1 cellular context compared by ENCODE assay signal in the genomic region with DNA sequence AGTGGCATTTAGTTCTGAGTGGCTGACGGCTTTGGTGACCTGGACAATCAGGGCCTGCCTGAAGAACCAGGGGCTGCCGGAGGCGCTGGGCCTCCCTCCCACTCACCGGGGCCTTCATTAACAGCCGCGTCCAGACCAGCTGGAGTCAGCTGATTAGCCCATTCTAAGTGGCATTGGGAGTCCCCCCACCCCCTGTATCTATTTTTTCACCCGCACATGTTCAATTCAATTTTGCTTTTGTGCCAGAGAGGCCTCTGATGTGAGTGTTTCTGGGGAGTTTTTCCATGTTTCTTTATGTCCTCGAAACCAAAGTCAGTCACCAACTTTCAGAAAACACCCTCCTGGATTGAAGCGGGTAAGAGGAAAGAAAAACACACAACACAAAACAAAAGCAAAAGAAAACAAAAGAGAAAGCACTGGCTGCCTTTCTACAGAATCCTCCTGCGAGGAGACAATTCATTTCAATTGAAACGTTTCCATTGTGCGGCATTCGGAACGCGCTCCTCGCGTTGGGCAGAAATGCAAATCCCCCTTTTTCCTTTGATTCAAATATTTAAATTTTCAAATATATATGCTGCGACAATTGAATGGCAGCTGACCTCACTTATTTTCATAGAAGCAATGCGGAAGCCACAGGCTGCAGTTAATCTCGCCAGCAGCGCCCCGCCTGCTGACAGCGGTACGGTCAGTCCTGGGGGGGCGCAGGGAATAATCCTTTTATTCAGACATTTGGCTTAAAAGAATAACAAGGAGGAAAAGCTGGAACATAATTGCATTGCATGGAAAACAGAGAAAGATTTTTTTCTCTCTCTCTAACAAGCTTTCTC.
TF ChIP-seq lines count a peak whose summit lies in the region.

No MANE protein-coding gene starts in this region.

TF ChIP-seq in K562, 482 proteins besides CTCF, POLR2A, EP300 and RAD21 (continued from another document and continues in another):
- TF ChIP-seq, protein P1, sequence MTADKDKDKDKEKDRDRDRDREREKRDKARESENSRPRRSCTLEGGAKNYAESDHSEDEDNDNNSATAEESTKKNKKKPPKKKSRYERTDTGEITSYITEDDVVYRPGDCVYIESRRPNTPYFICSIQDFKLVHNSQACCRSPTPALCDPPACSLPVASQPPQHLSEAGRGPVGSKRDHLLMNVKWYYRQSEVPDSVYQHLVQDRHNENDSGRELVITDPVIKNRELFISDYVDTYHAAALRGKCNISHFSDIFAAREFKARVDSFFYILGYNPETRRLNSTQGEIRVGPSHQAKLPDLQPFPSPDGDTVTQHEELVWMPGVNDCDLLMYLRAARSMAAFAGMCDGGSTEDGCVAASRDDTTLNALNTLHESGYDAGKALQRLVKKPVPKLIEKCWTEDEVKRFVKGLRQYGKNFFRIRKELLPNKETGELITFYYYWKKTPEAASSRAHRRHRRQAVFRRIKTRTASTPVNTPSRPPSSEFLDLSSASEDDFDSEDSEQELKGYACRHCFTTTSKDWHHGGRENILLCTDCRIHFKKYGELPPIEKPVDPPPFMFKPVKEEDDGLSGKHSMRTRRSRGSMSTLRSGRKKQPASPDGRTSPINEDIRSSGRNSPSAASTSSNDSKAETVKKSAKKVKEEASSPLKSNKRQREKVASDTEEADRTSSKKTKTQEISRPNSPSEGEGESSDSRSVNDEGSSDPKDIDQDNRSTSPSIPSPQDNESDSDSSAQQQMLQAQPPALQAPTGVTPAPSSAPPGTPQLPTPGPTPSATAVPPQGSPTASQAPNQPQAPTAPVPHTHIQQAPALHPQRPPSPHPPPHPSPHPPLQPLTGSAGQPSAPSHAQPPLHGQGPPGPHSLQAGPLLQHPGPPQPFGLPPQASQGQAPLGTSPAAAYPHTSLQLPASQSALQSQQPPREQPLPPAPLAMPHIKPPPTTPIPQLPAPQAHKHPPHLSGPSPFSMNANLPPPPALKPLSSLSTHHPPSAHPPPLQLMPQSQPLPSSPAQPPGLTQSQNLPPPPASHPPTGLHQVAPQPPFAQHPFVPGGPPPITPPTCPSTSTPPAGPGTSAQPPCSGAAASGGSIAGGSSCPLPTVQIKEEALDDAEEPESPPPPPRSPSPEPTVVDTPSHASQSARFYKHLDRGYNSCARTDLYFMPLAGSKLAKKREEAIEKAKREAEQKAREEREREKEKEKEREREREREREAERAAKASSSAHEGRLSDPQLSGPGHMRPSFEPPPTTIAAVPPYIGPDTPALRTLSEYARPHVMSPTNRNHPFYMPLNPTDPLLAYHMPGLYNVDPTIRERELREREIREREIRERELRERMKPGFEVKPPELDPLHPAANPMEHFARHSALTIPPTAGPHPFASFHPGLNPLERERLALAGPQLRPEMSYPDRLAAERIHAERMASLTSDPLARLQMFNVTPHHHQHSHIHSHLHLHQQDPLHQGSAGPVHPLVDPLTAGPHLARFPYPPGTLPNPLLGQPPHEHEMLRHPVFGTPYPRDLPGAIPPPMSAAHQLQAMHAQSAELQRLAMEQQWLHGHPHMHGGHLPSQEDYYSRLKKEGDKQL (CRISPR knock-in tag; IDR thresholded peaks at IDR 0.05; ENCODE audit: borderline replicate concordance) = no peak
- TF ChIP-seq, protein P2, sequence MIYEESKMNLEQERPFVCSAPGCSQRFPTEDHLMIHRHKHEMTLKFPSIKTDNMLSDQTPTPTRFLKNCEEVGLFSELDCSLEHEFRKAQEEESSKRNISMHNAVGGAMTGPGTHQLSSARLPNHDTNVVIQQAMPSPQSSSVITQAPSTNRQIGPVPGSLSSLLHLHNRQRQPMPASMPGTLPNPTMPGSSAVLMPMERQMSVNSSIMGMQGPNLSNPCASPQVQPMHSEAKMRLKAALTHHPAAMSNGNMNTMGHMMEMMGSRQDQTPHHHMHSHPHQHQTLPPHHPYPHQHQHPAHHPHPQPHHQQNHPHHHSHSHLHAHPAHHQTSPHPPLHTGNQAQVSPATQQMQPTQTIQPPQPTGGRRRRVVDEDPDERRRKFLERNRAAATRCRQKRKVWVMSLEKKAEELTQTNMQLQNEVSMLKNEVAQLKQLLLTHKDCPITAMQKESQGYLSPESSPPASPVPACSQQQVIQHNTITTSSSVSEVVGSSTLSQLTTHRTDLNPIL (CRISPR knock-in tag; IDR thresholded peaks at IDR 0.05) = no peak
- TF ChIP-seq, protein P3, sequence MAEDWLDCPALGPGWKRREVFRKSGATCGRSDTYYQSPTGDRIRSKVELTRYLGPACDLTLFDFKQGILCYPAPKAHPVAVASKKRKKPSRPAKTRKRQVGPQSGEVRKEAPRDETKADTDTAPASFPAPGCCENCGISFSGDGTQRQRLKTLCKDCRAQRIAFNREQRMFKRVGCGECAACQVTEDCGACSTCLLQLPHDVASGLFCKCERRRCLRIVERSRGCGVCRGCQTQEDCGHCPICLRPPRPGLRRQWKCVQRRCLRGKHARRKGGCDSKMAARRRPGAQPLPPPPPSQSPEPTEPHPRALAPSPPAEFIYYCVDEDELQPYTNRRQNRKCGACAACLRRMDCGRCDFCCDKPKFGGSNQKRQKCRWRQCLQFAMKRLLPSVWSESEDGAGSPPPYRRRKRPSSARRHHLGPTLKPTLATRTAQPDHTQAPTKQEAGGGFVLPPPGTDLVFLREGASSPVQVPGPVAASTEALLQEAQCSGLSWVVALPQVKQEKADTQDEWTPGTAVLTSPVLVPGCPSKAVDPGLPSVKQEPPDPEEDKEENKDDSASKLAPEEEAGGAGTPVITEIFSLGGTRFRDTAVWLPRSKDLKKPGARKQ (CRISPR knock-in tag; IDR thresholded peaks at IDR 0.05) = no peak
- TF ChIP-seq, protein P4, sequence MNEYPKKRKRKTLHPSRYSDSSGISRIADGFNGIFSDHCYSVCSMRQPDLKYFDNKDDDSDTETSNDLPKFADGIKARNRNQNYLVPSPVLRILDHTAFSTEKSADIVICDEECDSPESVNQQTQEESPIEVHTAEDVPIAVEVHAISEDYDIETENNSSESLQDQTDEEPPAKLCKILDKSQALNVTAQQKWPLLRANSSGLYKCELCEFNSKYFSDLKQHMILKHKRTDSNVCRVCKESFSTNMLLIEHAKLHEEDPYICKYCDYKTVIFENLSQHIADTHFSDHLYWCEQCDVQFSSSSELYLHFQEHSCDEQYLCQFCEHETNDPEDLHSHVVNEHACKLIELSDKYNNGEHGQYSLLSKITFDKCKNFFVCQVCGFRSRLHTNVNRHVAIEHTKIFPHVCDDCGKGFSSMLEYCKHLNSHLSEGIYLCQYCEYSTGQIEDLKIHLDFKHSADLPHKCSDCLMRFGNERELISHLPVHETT (CRISPR knock-in tag; conservative IDR thresholded peaks at IDR 0.05 in 1 of 2, IDR thresholded peaks at IDR 0.05 in 1 of 2) = no peak
- no peak for TF ChIP-seq RBM14 (IDR thresholded peaks at IDR 0.05; ENCODE audit: borderline replicate concordance, insufficient read depth, low read depth, low read length)
- TF ChIP-seq HMG20A (CRISPR knock-in tag; conservative IDR thresholded peaks at IDR 0.05) = no peak
- TF ChIP-seq ZNF140 (CRISPR knock-in tag; IDR thresholded peaks at IDR 0.05) = no peak
- TF ChIP-seq SMARCB1 (IDR thresholded peaks at IDR 0.05; ENCODE audit: insufficient read length, low read depth) = no peak
- TF ChIP-seq, protein P5, sequence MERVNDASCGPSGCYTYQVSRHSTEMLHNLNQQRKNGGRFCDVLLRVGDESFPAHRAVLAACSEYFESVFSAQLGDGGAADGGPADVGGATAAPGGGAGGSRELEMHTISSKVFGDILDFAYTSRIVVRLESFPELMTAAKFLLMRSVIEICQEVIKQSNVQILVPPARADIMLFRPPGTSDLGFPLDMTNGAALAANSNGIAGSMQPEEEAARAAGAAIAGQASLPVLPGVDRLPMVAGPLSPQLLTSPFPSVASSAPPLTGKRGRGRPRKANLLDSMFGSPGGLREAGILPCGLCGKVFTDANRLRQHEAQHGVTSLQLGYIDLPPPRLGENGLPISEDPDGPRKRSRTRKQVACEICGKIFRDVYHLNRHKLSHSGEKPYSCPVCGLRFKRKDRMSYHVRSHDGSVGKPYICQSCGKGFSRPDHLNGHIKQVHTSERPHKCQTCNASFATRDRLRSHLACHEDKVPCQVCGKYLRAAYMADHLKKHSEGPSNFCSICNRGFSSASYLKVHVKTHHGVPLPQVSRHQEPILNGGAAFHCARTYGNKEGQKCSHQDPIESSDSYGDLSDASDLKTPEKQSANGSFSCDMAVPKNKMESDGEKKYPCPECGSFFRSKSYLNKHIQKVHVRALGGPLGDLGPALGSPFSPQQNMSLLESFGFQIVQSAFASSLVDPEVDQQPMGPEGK (CRISPR knock-in tag; IDR thresholded peaks at IDR 0.05; ENCODE audit: borderline replicate concordance) = no peak
- no peak for TF ChIP-seq HDGF (IDR thresholded peaks at IDR 0.05)
- no peak for TF ChIP-seq RFX1 (IDR thresholded peaks at IDR 0.05)
- TF ChIP-seq, protein P6, sequence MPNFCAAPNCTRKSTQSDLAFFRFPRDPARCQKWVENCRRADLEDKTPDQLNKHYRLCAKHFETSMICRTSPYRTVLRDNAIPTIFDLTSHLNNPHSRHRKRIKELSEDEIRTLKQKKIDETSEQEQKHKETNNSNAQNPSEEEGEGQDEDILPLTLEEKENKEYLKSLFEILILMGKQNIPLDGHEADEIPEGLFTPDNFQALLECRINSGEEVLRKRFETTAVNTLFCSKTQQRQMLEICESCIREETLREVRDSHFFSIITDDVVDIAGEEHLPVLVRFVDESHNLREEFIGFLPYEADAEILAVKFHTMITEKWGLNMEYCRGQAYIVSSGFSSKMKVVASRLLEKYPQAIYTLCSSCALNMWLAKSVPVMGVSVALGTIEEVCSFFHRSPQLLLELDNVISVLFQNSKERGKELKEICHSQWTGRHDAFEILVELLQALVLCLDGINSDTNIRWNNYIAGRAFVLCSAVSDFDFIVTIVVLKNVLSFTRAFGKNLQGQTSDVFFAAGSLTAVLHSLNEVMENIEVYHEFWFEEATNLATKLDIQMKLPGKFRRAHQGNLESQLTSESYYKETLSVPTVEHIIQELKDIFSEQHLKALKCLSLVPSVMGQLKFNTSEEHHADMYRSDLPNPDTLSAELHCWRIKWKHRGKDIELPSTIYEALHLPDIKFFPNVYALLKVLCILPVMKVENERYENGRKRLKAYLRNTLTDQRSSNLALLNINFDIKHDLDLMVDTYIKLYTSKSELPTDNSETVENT (CRISPR knock-in tag; IDR thresholded peaks at IDR 0.05) = no peak
- TF ChIP-seq, protein P7, sequence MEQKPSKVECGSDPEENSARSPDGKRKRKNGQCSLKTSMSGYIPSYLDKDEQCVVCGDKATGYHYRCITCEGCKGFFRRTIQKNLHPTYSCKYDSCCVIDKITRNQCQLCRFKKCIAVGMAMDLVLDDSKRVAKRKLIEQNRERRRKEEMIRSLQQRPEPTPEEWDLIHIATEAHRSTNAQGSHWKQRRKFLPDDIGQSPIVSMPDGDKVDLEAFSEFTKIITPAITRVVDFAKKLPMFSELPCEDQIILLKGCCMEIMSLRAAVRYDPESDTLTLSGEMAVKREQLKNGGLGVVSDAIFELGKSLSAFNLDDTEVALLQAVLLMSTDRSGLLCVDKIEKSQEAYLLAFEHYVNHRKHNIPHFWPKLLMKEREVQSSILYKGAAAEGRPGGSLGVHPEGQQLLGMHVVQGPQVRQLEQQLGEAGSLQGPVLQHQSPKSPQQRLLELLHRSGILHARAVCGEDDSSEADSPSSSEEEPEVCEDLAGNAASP (IDR thresholded peaks at IDR 0.05) = no peak
- TF ChIP-seq POLR2B (IDR thresholded peaks at IDR 0.05; ENCODE audit: low read depth, partially characterized antibody) = no peak
- TF ChIP-seq ZNF584 (CRISPR knock-in tag; IDR thresholded peaks at IDR 0.05; ENCODE audit: low read depth) = no peak
- TF ChIP-seq ZBTB17 (CRISPR knock-in tag; IDR thresholded peaks at IDR 0.05) = no peak
- no peak for TF ChIP-seq NFIX (CRISPR knock-in tag; IDR thresholded peaks at IDR 0.05; ENCODE audit: low read depth)
- TF ChIP-seq, protein P8, sequence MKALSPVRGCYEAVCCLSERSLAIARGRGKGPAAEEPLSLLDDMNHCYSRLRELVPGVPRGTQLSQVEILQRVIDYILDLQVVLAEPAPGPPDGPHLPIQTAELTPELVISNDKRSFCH (CRISPR knock-in tag; IDR thresholded peaks at IDR 0.05) = no peak
- TF ChIP-seq, protein P8 (tag; IDR thresholded peaks at IDR 0.05) = no peak
- TF ChIP-seq SMAD2 (IDR thresholded peaks at IDR 0.05; ENCODE audit: low read depth, low read length) = no peak
- TF ChIP-seq, protein P9, sequence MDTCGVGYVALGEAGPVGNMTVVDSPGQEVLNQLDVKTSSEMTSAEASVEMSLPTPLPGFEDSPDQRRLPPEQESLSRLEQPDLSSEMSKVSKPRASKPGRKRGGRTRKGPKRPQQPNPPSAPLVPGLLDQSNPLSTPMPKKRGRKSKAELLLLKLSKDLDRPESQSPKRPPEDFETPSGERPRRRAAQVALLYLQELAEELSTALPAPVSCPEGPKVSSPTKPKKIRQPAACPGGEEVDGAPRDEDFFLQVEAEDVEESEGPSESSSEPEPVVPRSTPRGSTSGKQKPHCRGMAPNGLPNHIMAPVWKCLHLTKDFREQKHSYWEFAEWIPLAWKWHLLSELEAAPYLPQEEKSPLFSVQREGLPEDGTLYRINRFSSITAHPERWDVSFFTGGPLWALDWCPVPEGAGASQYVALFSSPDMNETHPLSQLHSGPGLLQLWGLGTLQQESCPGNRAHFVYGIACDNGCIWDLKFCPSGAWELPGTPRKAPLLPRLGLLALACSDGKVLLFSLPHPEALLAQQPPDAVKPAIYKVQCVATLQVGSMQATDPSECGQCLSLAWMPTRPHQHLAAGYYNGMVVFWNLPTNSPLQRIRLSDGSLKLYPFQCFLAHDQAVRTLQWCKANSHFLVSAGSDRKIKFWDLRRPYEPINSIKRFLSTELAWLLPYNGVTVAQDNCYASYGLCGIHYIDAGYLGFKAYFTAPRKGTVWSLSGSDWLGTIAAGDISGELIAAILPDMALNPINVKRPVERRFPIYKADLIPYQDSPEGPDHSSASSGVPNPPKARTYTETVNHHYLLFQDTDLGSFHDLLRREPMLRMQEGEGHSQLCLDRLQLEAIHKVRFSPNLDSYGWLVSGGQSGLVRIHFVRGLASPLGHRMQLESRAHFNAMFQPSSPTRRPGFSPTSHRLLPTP (IDR thresholded peaks at IDR 0.05; ENCODE audit: borderline replicate concordance, extremely low read depth, insufficient read length) = no peak
- TF ChIP-seq, protein P10, sequence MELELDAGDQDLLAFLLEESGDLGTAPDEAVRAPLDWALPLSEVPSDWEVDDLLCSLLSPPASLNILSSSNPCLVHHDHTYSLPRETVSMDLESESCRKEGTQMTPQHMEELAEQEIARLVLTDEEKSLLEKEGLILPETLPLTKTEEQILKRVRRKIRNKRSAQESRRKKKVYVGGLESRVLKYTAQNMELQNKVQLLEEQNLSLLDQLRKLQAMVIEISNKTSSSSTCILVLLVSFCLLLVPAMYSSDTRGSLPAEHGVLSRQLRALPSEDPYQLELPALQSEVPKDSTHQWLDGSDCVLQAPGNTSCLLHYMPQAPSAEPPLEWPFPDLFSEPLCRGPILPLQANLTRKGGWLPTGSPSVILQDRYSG (tag; conservative IDR thresholded peaks at IDR 0.05; ENCODE audit: low read depth) = no peak
- TF ChIP-seq, protein P11, sequence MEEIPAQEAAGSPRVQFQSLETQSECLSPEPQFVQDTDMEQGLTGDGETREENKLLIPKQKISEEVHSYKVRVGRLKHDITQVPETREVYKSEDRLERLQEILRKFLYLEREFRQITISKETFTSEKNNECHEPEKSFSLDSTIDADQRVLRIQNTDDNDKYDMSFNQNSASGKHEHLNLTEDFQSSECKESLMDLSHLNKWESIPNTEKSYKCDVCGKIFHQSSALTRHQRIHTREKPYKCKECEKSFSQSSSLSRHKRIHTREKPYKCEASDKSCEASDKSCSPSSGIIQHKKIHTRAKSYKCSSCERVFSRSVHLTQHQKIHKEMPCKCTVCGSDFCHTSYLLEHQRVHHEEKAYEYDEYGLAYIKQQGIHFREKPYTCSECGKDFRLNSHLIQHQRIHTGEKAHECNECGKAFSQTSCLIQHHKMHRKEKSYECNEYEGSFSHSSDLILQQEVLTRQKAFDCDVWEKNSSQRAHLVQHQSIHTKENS (CRISPR knock-in tag; IDR thresholded peaks at IDR 0.05) = no peak
- TF ChIP-seq NFE2L1 (tag; IDR thresholded peaks at IDR 0.05; ENCODE audit: borderline replicate concordance, low read depth) = no peak
- no peak for TF ChIP-seq KAT7 (CRISPR knock-in tag; IDR thresholded peaks at IDR 0.05; ENCODE audit: borderline replicate concordance)
- no peak for TF ChIP-seq SMARCA4 (IDR thresholded peaks at IDR 0.05)
- TF ChIP-seq DNMT1 (IDR thresholded peaks at IDR 0.05) = no peak
